Comparison of ENCODE assay signal across 20 cellular contexts in the genomic region with DNA sequence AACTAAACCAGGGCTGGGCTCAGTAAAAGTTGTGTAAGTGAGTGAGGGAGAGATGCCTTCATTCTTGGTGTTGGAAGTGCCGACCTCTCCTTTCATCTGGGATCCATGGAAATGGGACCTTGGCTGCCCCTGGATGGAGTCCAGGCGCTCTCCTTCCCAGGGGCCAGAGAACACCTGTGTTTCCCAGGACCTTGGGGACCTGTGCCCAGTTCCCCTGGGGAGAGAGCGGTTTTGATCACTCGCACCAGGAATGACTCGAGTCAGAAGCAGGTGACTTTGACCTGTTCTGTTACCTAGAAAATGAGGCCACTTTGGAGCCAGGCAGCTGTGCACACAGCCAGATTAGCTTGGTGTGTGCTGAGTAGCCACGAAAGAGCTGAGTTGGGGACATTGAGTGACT.
DNase-seq lines count a peak whose midpoint lies in the region; ATAC-seq, FAIRE-seq and TF ChIP-seq lines count a peak whose summit lies in the region.
"Had no signal": no experiment of that assay in that cellular context is flagged by ENCODE, and none has a peak within 500 bp of the region (broad histone marks: within the 10 kb centered on the region; RNA-seq: fewer than 3 reads in every experiment).

No MANE protein-coding gene starts in this region.

- H2AFZ ChIP-seq in astrocyte (ENCODE audit: low read depth, low read length) = no peak overlapping the region
- H2AFZ ChIP-seq in neural progenitor cell (replicated peaks) = no peak overlapping the region

- H3K4me3 ChIP-seq in HEK293 (ENCODE audit: low read depth, low read length) (no peak overlapping the region), astrocyte (ENCODE audit: insufficient read depth, low read depth, low read length) (no peak overlapping the region), neural progenitor cell (no peak overlapping the region)
- H3K4me3 ChIP-seq: ascending aorta, heart left ventricle, Peyer's patch had no signal

- H3K36me3 ChIP-seq in HEK293 (ENCODE audit: control insufficient read depth in 2 of 2, insufficient read depth in 1 of 2, low read length in 2 of 2) = peaks cover 4 to 53% of the 10 kb centered on the region in 2 experiments; a peak in 2 of 3 replicates
- H3K36me3 ChIP-seq in astrocyte (ENCODE audit: insufficient read depth, low read length) = peaks cover 51% of the 10 kb centered on the region
- no peaks in the 10 kb centered on the region for H3K36me3 ChIP-seq in neural progenitor cell

- TF ChIP-seq CTCF in HEK293 (tag by site-specific recombination; IDR thresholded peaks at IDR 0.05) (no peak), astrocyte (IDR thresholded peaks at IDR 0.05; ENCODE audit: insufficient read depth, low read depth, low read length) (no peak), neural progenitor cell (IDR thresholded peaks at IDR 0.05) (no peak)

- CTCF ChIA-PET in HEK293 (lab: Yijun Ruan, JAX) = no interaction called here

- H3K27ac ChIP-seq in HEK293 (ENCODE audit: extremely low read depth, low read depth, low read length) = no peak overlapping the region
- H3K27ac ChIP-seq in astrocyte (ENCODE audit: low read depth, low read length) = peak overlapping the region; percentile 7
- H3K27ac ChIP-seq in neural progenitor cell = no peak overlapping the region
- H3K27ac ChIP-seq: ascending aorta, HL-60, KMS-11 had no signal

- H3K4me2 ChIP-seq in astrocyte (ENCODE audit: low read length) (no peak overlapping the region), neural progenitor cell (no peak overlapping the region)
- H3K4me2 ChIP-seq: KMS-11 had no signal

- peak overlapping the region; percentile 44 for H3K27ac Mint-ChIP-seq in astrocyte (ENCODE audit: unreplicated experiment)
- H3K27ac Mint-ChIP-seq in neural progenitor cell = peak overlapping the region; percentile 25

- H3K9me3 Mint-ChIP-seq in astrocyte (ENCODE audit: unreplicated experiment) (peaks cover 2% of the 10 kb centered on the region), neural progenitor cell (no peaks in the 10 kb centered on the region)

- H3F3A ChIP-seq in neural progenitor cell (ENCODE audit: low read depth) = no peaks in the 10 kb centered on the region

- no peak for ATAC-seq in GM21786 (IDR thresholded peaks at IDR 0.05; ENCODE audit: unreplicated experiment)

- no peak overlapping the region for H3K9ac ChIP-seq in astrocyte (ENCODE audit: low read length)
- H3K9ac ChIP-seq in neural progenitor cell = no peak overlapping the region
- H3K9ac ChIP-seq: KMS-11 had no signal

- H3K27me3 Mint-ChIP-seq in astrocyte (ENCODE audit: low read depth, unreplicated experiment) (no peaks in the 10 kb centered on the region), neural progenitor cell (ENCODE audit: insufficient read depth, low read depth) (peaks cover 5% of the 10 kb centered on the region)
- H3K27me3 Mint-ChIP-seq: progenitor cell of endocrine pancreas had no signal

- DNase-seq in COLO668 (lab: John Stamatoyannopoulos, UW; ENCODE audit: unreplicated experiment) (peak; percentile 68), astrocyte (ENCODE audit: low read depth) (no peak), neural progenitor cell (ENCODE audit: low spot score) (no peak), NCI-H2227 treated with DMSO at 0.1 percent for 48 hours (lab: John Stamatoyannopoulos, UW) (no peak)
- no peak for DNase-seq in NK-92 treated with Interleukin-12 subunit alpha and Interleukin-12 subunit beta, amount 100 ng/mL, for 24 hours (lab: John Stamatoyannopoulos, UW)
- no peak for DNase-seq in activated T-cell treated with anti-CD3 and anti-CD28 coated beads, Interleukin-2, amount 50 U/mL, for 48 hours
- DNase-seq: activated gamma-delta T cell, AML-193, dermis blood vessel endothelial cell, DMS 273 treated with DMSO at 0.1 percent for 48 hours, NCI-H524 treated with DMSO at 0.1 percent for 48 hours had no signal

- H3K27me3 ChIP-seq in astrocyte (ENCODE audit: insufficient read depth, low read length) (no peaks in the 10 kb centered on the region), neural progenitor cell (no peaks in the 10 kb centered on the region)
- H3K27me3 ChIP-seq: ascending aorta, heart left ventricle, Peyer's patch had no signal

- H3K4me3 Mint-ChIP-seq in astrocyte (ENCODE audit: unreplicated experiment) (no peak overlapping the region), neural progenitor cell (no peak overlapping the region)

- H3K36me3 Mint-ChIP-seq in astrocyte (ENCODE audit: low read depth, unreplicated experiment) (peaks cover 34% of the 10 kb centered on the region), neural progenitor cell (peaks cover 58% of the 10 kb centered on the region)

- H3K4me1 Mint-ChIP-seq in astrocyte (ENCODE audit: low read depth, unreplicated experiment) = peaks cover 36% of the 10 kb centered on the region
- H3K4me1 Mint-ChIP-seq in neural progenitor cell = peaks cover 38% of the 10 kb centered on the region

- no peak for FAIRE-seq in astrocyte (lab: Jason Lieb, UNC)
- FAIRE-seq: GM19239 had no signal

- peaks cover 93% of the 10 kb centered on the region for H4K20me1 ChIP-seq in astrocyte (ENCODE audit: insufficient read depth, low read length)
- peaks cover 44% of the 10 kb centered on the region for H4K20me1 ChIP-seq in neural progenitor cell (ENCODE audit: low read depth)

- peaks cover 90% of the 10 kb centered on the region for H3K79me2 ChIP-seq in astrocyte (ENCODE audit: insufficient read depth, low read length)
- H3K79me2 ChIP-seq in neural progenitor cell (ENCODE audit: low read depth) = peaks cover 76% of the 10 kb centered on the region

- H3K4me1 ChIP-seq in HEK293 (ENCODE audit: control insufficient read depth, insufficient read depth, low read length) (peaks cover 11% of the 10 kb centered on the region), astrocyte (ENCODE audit: insufficient read depth, low read length) (peaks cover 40% of the 10 kb centered on the region), neural progenitor cell (peaks cover 16% of the 10 kb centered on the region)

- no peaks in the 10 kb centered on the region for H3K9me3 ChIP-seq in HEK293 (ENCODE audit: control insufficient read depth, insufficient read depth, low read depth, low read length)
- H3K9me3 ChIP-seq in astrocyte (ENCODE audit: insufficient read depth, low read depth, low read length) = no peaks in the 10 kb centered on the region
- no peaks in the 10 kb centered on the region for H3K9me3 ChIP-seq in neural progenitor cell (ENCODE audit: low read depth)
- H3K9me3 ChIP-seq: ascending aorta, heart left ventricle, Peyer's patch had no signal

- POLR2A ChIA-PET in HEK293 (lab: Yijun Ruan, JAX) = interaction anchor here (0.6 kb wide), 1 partner anchor 430 kb away, joined by 5 read pairs; no protein-coding TSS in a partner anchor

TF ChIP-seq in HEK293, 187 proteins besides CTCF, POLR2A, EP300 and RAD21 (continues in another document):
- TF ChIP-seq PBX3 (CRISPR knock-in tag; IDR thresholded peaks at IDR 0.05) (no peak), ZNF76 (tag by site-specific recombination; IDR thresholded peaks at IDR 0.05; ENCODE audit: borderline replicate concordance, low read depth) (no peak), KLF8 (tag by site-specific recombination; IDR thresholded peaks at IDR 0.05) (no peak), ZFP37 (tag by site-specific recombination; IDR thresholded peaks at IDR 0.05) (no peak), ZNF202 (tag by site-specific recombination; IDR thresholded peaks at IDR 0.05; ENCODE audit: borderline replicate concordance) (no peak), ZNF792 (tag by site-specific recombination; IDR thresholded peaks at IDR 0.05) (no peak), ZNF426 (tag by site-specific recombination; IDR thresholded peaks at IDR 0.05) (no peak), ZNF521 (tag by site-specific recombination; IDR thresholded peaks at IDR 0.05) (no peak), GLIS1 (tag by site-specific recombination; IDR thresholded peaks at IDR 0.05) (0 out of 2 replicates have a peak, but pooled peaks have one; percentile 21), ZFP3 (tag by site-specific recombination; IDR thresholded peaks at IDR 0.05; ENCODE audit: low read depth) (no peak), KLF17 (tag by site-specific recombination; IDR thresholded peaks at IDR 0.05) (no peak), SCRT1 (tag by site-specific recombination; IDR thresholded peaks at IDR 0.05; ENCODE audit: borderline replicate concordance) (no peak), ZNF274 (IDR thresholded peaks at IDR 0.05; ENCODE audit: low read length) (no peak), ZNF274 (tag by site-specific recombination; IDR thresholded peaks at IDR 0.05; ENCODE audit: borderline replicate concordance) (no peak), ZNF626 (tag by site-specific recombination; IDR thresholded peaks at IDR 0.05) (no peak), ZNF366 (tag by site-specific recombination; conservative IDR thresholded peaks at IDR 0.05) (0 out of 2 replicates have a peak, but pooled peaks have one; percentile 38), ZNF701 (tag by site-specific recombination; IDR thresholded peaks at IDR 0.05) (no peak), IKZF3 (tag by site-specific recombination; IDR thresholded peaks at IDR 0.05) (no peak)
